In the genomic region with DNA sequence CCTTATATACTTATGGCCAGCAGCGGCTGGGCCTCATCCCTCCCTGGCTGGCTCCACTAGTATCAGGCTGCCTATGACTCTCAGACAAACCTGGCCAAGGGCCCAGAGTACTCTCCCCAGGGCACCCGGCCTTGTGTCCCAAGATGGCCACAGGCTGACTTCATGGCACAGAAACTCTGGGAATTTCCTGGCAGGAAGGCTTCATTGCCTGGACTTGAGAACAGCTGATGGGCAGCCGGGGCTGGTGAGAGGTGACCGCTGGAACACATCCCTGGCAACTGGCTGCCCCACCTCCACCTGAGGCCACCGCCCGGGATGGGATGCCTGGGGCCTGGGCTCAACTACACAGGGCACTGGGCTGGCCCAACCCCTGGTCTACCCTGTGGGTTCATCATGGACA, we compare ENCODE assay signal across 8 cellular contexts. TPM values are rescaled to one million over a fixed set of nuclear protein-coding genes. Genes with fewer than 3 reads are reported as not detected.
DNase-seq lines count a peak whose midpoint lies in the region; ATAC-seq and TF ChIP-seq lines count a peak whose summit lies in the region.

No MANE protein-coding gene starts in this region.

- 28 to 82% (median 77%) methylated on average over 2 to 6 of the region's 6 CpGs for WGBS in stomach, 5 donors
- no CpG with 5 or more reads among the region's 6 CpGs for WGBS in neuronal stem cell (ENCODE audit: extremely low coverage in 2 of 2, insufficient read length in 2 of 2, insufficient replicate concordance in 1 of 2), 2 donors

- H3K9me3 ChIP-seq in HCT116 (ENCODE audit: control insufficient read depth in 1 of 2, insufficient read depth in 1 of 2, low read depth in 1 of 2, low read length in 2 of 2) = peaks cover 0 to 6% of the 10 kb centered on the region in 2 experiments; a peak in 1 of 4 replicates
- H3K9me3 ChIP-seq in stomach = no peaks in the 10 kb centered on the region
- H3K9me3 ChIP-seq in neuronal stem cell (replicated peaks in 1 of 2; ENCODE audit: control insufficient read depth in 2 of 2, insufficient read depth in 1 of 2, low read depth in 1 of 2, low read length in 2 of 2) = peaks cover 2 to 9% of the 10 kb centered on the region in 2 donors

- no peak overlapping the region for H3K23ac ChIP-seq in neuronal stem cell (ENCODE audit: low read depth, low read length, poor library complexity)

- H3K27me3 ChIP-seq in HCT116 (ENCODE audit: insufficient read depth, low read length) = no peaks in the 10 kb centered on the region
- no peaks in the 10 kb centered on the region for H3K27me3 ChIP-seq in stomach
- peaks cover 0 to 18% (median 0%) of the 10 kb centered on the region in 3 experiments for H3K27me3 ChIP-seq in neuronal stem cell (ENCODE audit: control insufficient read depth in 3 of 3, insufficient read depth in 3 of 3, low read depth in 1 of 3, low read length in 3 of 3)

- TF ChIP-seq EP300 in stomach (IDR thresholded peaks at IDR 0.05) = peak; percentile 60

- TF ChIP-seq RAD21 in HCT116 (IDR thresholded peaks at IDR 0.05; ENCODE audit: low read depth) = no peak

- no peak overlapping the region for H3K4ac ChIP-seq in neuronal stem cell (ENCODE audit: low read length)

- H3K79me1 ChIP-seq in neuronal stem cell (ENCODE audit: low read depth, low read length) = no peaks in the 10 kb centered on the region

- no peak overlapping the region for H2BK12ac ChIP-seq in neuronal stem cell (ENCODE audit: low read length)

- H3K27ac ChIP-seq in HCT116 (ENCODE audit: low read depth, low read length) (peak overlapping the region; percentile 17; the same call in 1 of the 2 replicates), stomach (peak overlapping the region; percentile 3 to 93 (median 68)), neuronal stem cell (replicated peaks; ENCODE audit: low read length) (no peak overlapping the region)

- H3K4me2 ChIP-seq in HCT116 (ENCODE audit: low read length) (no peak overlapping the region), neuronal stem cell (ENCODE audit: insufficient read depth, low read length, poor library complexity, severe bottlenecking) (no peak overlapping the region)

- H3K9me2 ChIP-seq in HCT116 (ENCODE audit: insufficient read depth) = no peaks in the 10 kb centered on the region

- H3K4me3 ChIP-seq in HCT116 (replicated peaks in 1 of 2; ENCODE audit: low read depth in 1 of 2, low read length in 2 of 2) = no peak overlapping the region
- no peak overlapping the region for H3K4me3 ChIP-seq in stomach
- no peak overlapping the region for H3K4me3 ChIP-seq in neuronal stem cell (ENCODE audit: low read length in 2 of 2)

- CTCF ChIA-PET in HCT116 (lab: Charles Lee) = interaction anchor here (0.6 kb wide), 1 partner anchor 1794 kb away, joined by 4 read pairs; no protein-coding TSS in a partner anchor

- H2BK120ac ChIP-seq in neuronal stem cell (ENCODE audit: low read depth, low read length) = no peak overlapping the region

- H2BK5ac ChIP-seq in neuronal stem cell (ENCODE audit: low read length) = no peak overlapping the region

- no peak for ATAC-seq in HCT116
- ATAC-seq in left ventricle myocardium superior = peak; percentile 74
- no peak for ATAC-seq in HG03159 (IDR thresholded peaks at IDR 0.05; ENCODE audit: unreplicated experiment)
- ATAC-seq in HG03565 (IDR thresholded peaks at IDR 0.05; ENCODE audit: unreplicated experiment) = no peak

- H3K14ac ChIP-seq in neuronal stem cell (ENCODE audit: low read length) = no peak overlapping the region

- intact Hi-C loops in HCT116 (cut with micrococcal nuclease) = no loop called here
- intact Hi-C loops in left ventricle myocardium superior (cut with micrococcal nuclease) = no loop called here
- intact Hi-C loops in stomach (cut with DNase I; ENCODE audit: low total_unique reads) = no loop called here

- H4K20me1 ChIP-seq in HCT116 (ENCODE audit: insufficient read depth) = no peaks in the 10 kb centered on the region

- TF ChIP-seq CTCF in HCT116 (IDR thresholded peaks at IDR 0.05 in 2 of 3, conservative IDR thresholded peaks at IDR 0.05 in 1 of 3; ENCODE audit: borderline replicate concordance in 1 of 3, insufficient read depth in 1 of 3, low read depth in 2 of 3, low read length in 2 of 3) (no peak), stomach (IDR thresholded peaks at IDR 0.05) (no peak)

- POLR2A ChIA-PET in HCT116 (lab: Charles Lee) = no interaction called here

- no peak overlapping the region for H4K8ac ChIP-seq in neuronal stem cell (ENCODE audit: low read depth, low read length)

- H3K18ac ChIP-seq in neuronal stem cell (ENCODE audit: low read length) = no peak overlapping the region

- H3K4me1 ChIP-seq in HCT116 (ENCODE audit: control insufficient read depth in 1 of 2, insufficient read depth in 2 of 2, low read length in 2 of 2) (peaks cover 21 to 32% of the 10 kb centered on the region in 2 experiments), stomach (peaks cover 15 to 38% (median 32%) of the 10 kb centered on the region in 4 donors), neuronal stem cell (ENCODE audit: control insufficient read depth in 2 of 2, insufficient read depth in 1 of 2, low read depth in 1 of 2, low read length in 2 of 2) (peaks cover 10% of the 10 kb centered on the region in 2 donors)

- TF ChIP-seq POLR2A in HCT116 (IDR thresholded peaks at IDR 0.05; ENCODE audit: borderline replicate concordance, extremely low read depth, insufficient read depth, insufficient read length) = no peak
- no peak for TF ChIP-seq POLR2A in stomach (IDR thresholded peaks at IDR 0.05)

- H2AK5ac ChIP-seq in neuronal stem cell (ENCODE audit: low read depth, low read length) = no peak overlapping the region

- RAD21 ChIA-PET in HCT116 (lab: Charles Lee; ENCODE audit: low non-redundant PET in 1 of 2, low total read pairs in 2 of 2, uncharacterized antibody in 2 of 2, unreplicated experiment in 2 of 2) = no interaction called here

- H3K79me2 ChIP-seq in HCT116 (ENCODE audit: insufficient read depth, low read length) = no peaks in the 10 kb centered on the region; the same call in 1 of the 2 replicates

- DNase-seq in HCT116 (ENCODE audit: low read depth, low spot score) = no peak
- DNase-seq in brain pericyte (ENCODE audit: low read depth, low spot score) = peak; percentile 41
- DNase-seq in left ventricle myocardium superior = peak; percentile 91
- no peak for DNase-seq in stomach
- no peak for DNase-seq in NCI-H1694 (lab: John Stamatoyannopoulos, UW)
- DNase-seq in neuronal stem cell (ENCODE audit: low spot score) = no peak

- H3K36me3 ChIP-seq in HCT116 (ENCODE audit: control insufficient read depth in 1 of 2, insufficient read depth in 2 of 2, low read length in 2 of 2) (peaks cover 0 to 3% of the 10 kb centered on the region in 2 experiments; a peak in 1 of 4 replicates), stomach (no peaks in the 10 kb centered on the region), neuronal stem cell (replicated peaks in 1 of 2; ENCODE audit: control insufficient read depth in 2 of 2, insufficient read depth in 2 of 2, low read length in 2 of 2) (no peaks in the 10 kb centered on the region)

- no peak overlapping the region for H2AFZ ChIP-seq in HCT116 (ENCODE audit: low read depth, low read length, poor library complexity, severe bottlenecking)
- H2AFZ ChIP-seq in neuronal stem cell (ENCODE audit: low read length) = no peak overlapping the region

- no peak overlapping the region; the same call in 1 of the 2 replicates for H3K9ac ChIP-seq in HCT116 (ENCODE audit: low read length)
- no peak overlapping the region for H3K9ac ChIP-seq in neuronal stem cell (ENCODE audit: low read depth, low read length, poor library complexity)

- no TSS peak for BruUV-seq in HCT116 (replicated peaks; lab: Mats Ljungman, UMichigan)

- no peak overlapping the region for H4K91ac ChIP-seq in neuronal stem cell (ENCODE audit: low read depth, low read length, poor library complexity)

- H2BK15ac ChIP-seq in neuronal stem cell (ENCODE audit: low read length) = no peak overlapping the region

TF ChIP-seq in HCT116, 20 proteins besides CTCF, POLR2A, EP300 and RAD21 (continues in another document):
- no peak for TF ChIP-seq EZH2phosphoT487 (IDR thresholded peaks at IDR 0.05; ENCODE audit: borderline replicate concordance)

RNA-seq across cellular contexts. Expression of gene FADS3, which starts 3.3 kb away (rescaled TPM):
- 65.8 TPM for total RNA-seq in HCT116 (2021; ENCODE audit: unreplicated experiment)
- 59.1 and 69.4 TPM in 2 replicates for polyA plus RNA-seq in HCT116 (2012)
- total RNA-seq in left ventricle myocardium superior = 69.7 TPM
- 100 to 1,000 TPM in 1 of 5 donors, 10 to 100 TPM in 3, 1 to 10 TPM in 1; 2.6 to 140 (median 22.8) TPM for total RNA-seq in stomach
- 10 to 100 TPM in 1 of 3 donors, 1 to 10 TPM in 2; 7.5 to 23.3 (median 7.9) TPM for polyA plus RNA-seq in stomach
- 25.1 TPM for polyA plus RNA-seq in neuronal stem cell (2013, experiment 1 of 2)
- 25.6 TPM for polyA plus RNA-seq in neuronal stem cell (2013, experiment 2 of 2)

RNA-seq across cellular contexts. Expression of gene RAB3IL1, which starts 29.3 kb away (rescaled TPM):
- total RNA-seq in HCT116 (2021; ENCODE audit: unreplicated experiment) (18.1 TPM), left ventricle myocardium superior (11.1 TPM), stomach (10 to 100 TPM in 2 of 5 donors, 1 to 10 TPM in 1, under 1 TPM in 1, not detected in 1; 0.58 to 12.8 (median 7.1) TPM)
- polyA plus RNA-seq in HCT116 (2012) = 13.2 and 13.7 TPM in 2 replicates
- 10 to 100 TPM in 2 of 3 donors, 1 to 10 TPM in 1; 5.3 to 13.3 (median 11.6) TPM for polyA plus RNA-seq in stomach
- 2.4 TPM for polyA plus RNA-seq in neuronal stem cell (2013, experiment 1 of 2)
- 3.5 TPM for polyA plus RNA-seq in neuronal stem cell (2013, experiment 2 of 2)

RNA-seq across cellular contexts. Expression of gene FADS2, which starts 59.9 kb away (rescaled TPM):
- total RNA-seq in HCT116 (2021; ENCODE audit: unreplicated experiment) = 17.1 TPM
- 17.3 and 18.8 TPM in 2 replicates for polyA plus RNA-seq in HCT116 (2012)
- 24.7 TPM for total RNA-seq in left ventricle myocardium superior
- 10 to 100 TPM in 3 of 5 donors, 1 to 10 TPM in 1, not detected in 1; 9.6 to 15.2 (median 14.0) TPM for total RNA-seq in stomach
- 10 to 100 TPM in 1 of 3 donors, 1 to 10 TPM in 2; 3.5 to 17.1 (median 6.4) TPM for polyA plus RNA-seq in stomach
- 515 TPM for polyA plus RNA-seq in neuronal stem cell (2013, experiment 1 of 2)
- 508 TPM for polyA plus RNA-seq in neuronal stem cell (2013, experiment 2 of 2)

Comparison
In these comparisons a context has a peak if more than half of its experiments do, and no peak if none do; other contexts are left out.
1. DNase-seq: peak in brain pericyte (single experiment) and left ventricle myocardium superior (single experiment); none in HCT116 (single experiment), stomach (single experiment), NCI-H1694 (single experiment) and neuronal stem cell (single experiment).